16 cellular contexts compared by ENCODE assay signal in the genomic region with DNA sequence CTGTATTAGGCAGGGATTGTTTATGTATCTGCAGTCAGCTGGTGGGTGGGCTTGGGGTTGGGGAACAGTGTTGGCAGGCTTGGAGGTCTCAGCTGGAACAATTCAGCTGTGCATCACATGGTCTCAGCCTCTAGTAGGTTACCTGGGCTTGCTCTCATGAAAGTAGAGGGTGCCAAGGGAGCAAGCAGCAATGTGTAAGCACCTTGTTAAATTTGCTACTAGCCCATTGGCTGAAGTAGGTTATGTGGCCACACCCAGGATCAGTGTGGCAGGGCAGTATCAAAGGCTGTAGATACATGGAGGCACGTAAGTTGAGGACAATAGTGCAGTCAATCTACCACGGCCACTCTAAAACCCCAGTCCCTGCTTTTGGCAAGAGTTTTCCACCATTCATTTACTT.
"Had no signal": no experiment of that assay in that cellular context is flagged by ENCODE, and none has a peak within 500 bp of the region (broad histone marks: within the 10 kb centered on the region; RNA-seq: fewer than 3 reads in every experiment).

No MANE protein-coding gene starts in this region.

- FAIRE-seq: islet of Langerhans had no signal

- H3K36me3 ChIP-seq: ascending aorta, breast epithelium, gastrocnemius medialis, heart left ventricle, neutrophil, tibial artery, vagina had no signal

- H3K9me3 ChIP-seq: ascending aorta, breast epithelium, gastrocnemius medialis, heart left ventricle, neutrophil, tibial artery, vagina had no signal

- H3K79me2 ChIP-seq: parathyroid adenoma had no signal

- H3K4me3 Mint-ChIP-seq: activated naive CD4-positive, alpha-beta T cell treated with anti-CD3 and anti-CD28 coated beads for 36 hours; activated naive CD8-positive, alpha-beta T cell treated with anti-CD3 and anti-CD28 coated beads, Interleukin-2, amount 50 U/mL, for 24 hours; stimulated activated naive B cell treated with anti-CD40 and anti-IgM and Interleukin-4, amounts not matched to agents 10 μg/mL and 1 μg/mL and 100 μg/mL, for 72 hours; T-helper 2 cell treated with Interferon-gamma antibody and Interleukin-4, amounts not matched to agents 5 μg/mL and 100 μg/mL, for 36 hours had no signal

- ATAC-seq: activated naive CD8-positive, alpha-beta T cell treated with anti-CD3 and anti-CD28 coated beads, Interleukin-2, amount 50 U/mL, for 24 hours; gastrocnemius medialis; heart left ventricle; left lobe of liver; stimulated activated naive B cell treated with anti-CD40 and anti-IgM and Interleukin-4, amounts not matched to agents 10 μg/mL and 1 μg/mL and 100 μg/mL, for 72 hours had no signal

- H3K27me3 ChIP-seq: ascending aorta, breast epithelium, gastrocnemius medialis, heart left ventricle, neutrophil, tibial artery, vagina had no signal

- H2AFZ ChIP-seq: parathyroid adenoma had no signal

- DNase-seq: activated naive CD4-positive, alpha-beta T cell treated with anti-CD3 and anti-CD28 coated beads for 36 hours; activated naive CD8-positive, alpha-beta T cell treated with anti-CD3 and anti-CD28 coated beads, Interleukin-2, amount 50 U/mL, for 24 hours; activated T-cell treated with anti-CD3 and anti-CD28 coated beads for 4 hours; gastrocnemius medialis; heart left ventricle; naive B cell; stimulated activated naive B cell treated with anti-CD40 and anti-IgM and Interleukin-4, amounts not matched to agents 10 μg/mL and 1 μg/mL and 100 μg/mL, for 72 hours; tibial artery had no signal

- H3K27ac ChIP-seq: breast epithelium, gastrocnemius medialis, heart left ventricle, neutrophil, parathyroid adenoma, tibial artery, vagina had no signal

- H3K4me3 ChIP-seq: ascending aorta, breast epithelium, gastrocnemius medialis, heart left ventricle, tibial artery, vagina had no signal

- H3K9ac ChIP-seq: parathyroid adenoma had no signal

- H3K27ac Mint-ChIP-seq: activated naive CD4-positive, alpha-beta T cell treated with anti-CD3 and anti-CD28 coated beads for 36 hours; activated naive CD8-positive, alpha-beta T cell treated with anti-CD3 and anti-CD28 coated beads, Interleukin-2, amount 50 U/mL, for 24 hours; stimulated activated naive B cell treated with anti-CD40 and anti-IgM and Interleukin-4, amounts not matched to agents 10 μg/mL and 1 μg/mL and 100 μg/mL, for 72 hours; T-helper 2 cell treated with Interferon-gamma antibody and Interleukin-4, amounts not matched to agents 5 μg/mL and 100 μg/mL, for 36 hours had no signal

- H3K9me3 Mint-ChIP-seq: activated naive CD4-positive, alpha-beta T cell treated with anti-CD3 and anti-CD28 coated beads for 36 hours; activated naive CD8-positive, alpha-beta T cell treated with anti-CD3 and anti-CD28 coated beads, Interleukin-2, amount 50 U/mL, for 24 hours; naive B cell; T-helper 2 cell treated with Interferon-gamma antibody and Interleukin-4, amounts not matched to agents 5 μg/mL and 100 μg/mL, for 36 hours had no signal

- H3K4me1 ChIP-seq: breast epithelium, gastrocnemius medialis had no signal

- H3K27me3 Mint-ChIP-seq: activated naive CD8-positive, alpha-beta T cell treated with anti-CD3 and anti-CD28 coated beads, Interleukin-2, amount 50 U/mL, for 24 hours; naive B cell; stimulated activated naive B cell treated with anti-CD40 and anti-IgM and Interleukin-4, amounts not matched to agents 10 μg/mL and 1 μg/mL and 100 μg/mL, for 72 hours had no signal
